18 cellular contexts compared by ENCODE assay signal in the genomic region with DNA sequence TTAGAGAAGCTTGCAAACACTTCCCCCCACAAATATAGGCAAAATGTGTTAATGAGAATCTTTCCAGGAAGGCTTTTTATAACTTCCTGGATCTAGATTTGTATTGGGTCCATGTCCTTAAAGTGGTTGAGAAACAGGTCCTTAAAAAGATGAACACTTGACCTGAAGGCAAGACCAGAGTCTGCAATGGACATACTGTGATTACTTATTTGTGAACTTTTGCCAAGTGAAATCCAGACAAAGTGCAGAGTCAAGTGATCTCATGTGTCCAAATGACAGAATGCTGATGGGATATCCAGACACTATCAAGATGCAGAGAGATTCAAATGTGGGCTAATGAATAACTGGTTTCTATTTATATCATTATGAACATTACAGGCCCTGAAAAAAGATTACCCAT.
"Had no signal": no experiment of that assay in that cellular context is flagged by ENCODE, and none has a peak within 500 bp of the region (broad histone marks: within the 10 kb centered on the region; RNA-seq: fewer than 3 reads in every experiment).

No MANE protein-coding gene starts in this region.

- H3K27me3 ChIP-seq: esophagus muscularis mucosa, neutrophil, pancreas, sigmoid colon had no signal

- H3K9me3 ChIP-seq: neutrophil, pancreas, thoracic aorta had no signal

- H3K36me3 ChIP-seq: esophagus muscularis mucosa, neutrophil, pancreas, sigmoid colon, thoracic aorta had no signal

- DNase-seq: activated CD8-positive, alpha-beta memory T cell treated with anti-CD3 and anti-CD28 coated beads for 24 hours; activated CD8-positive, alpha-beta memory T cell treated with anti-CD3 and anti-CD28 coated beads, Interleukin-2, amount 50 U/mL, for 48 hours; activated naive CD4-positive, alpha-beta T cell treated with Interleukin-2 at 50 U/mL for 16 hours; activated naive CD8-positive, alpha-beta T cell treated with anti-CD3 and anti-CD28 coated beads for 36 hours; activated T-cell treated with anti-CD3 and anti-CD28 coated beads, Interleukin-2, amount 50 U/mL, for 4 hours; effector memory CD8-positive, alpha-beta T cell; glutamatergic neuron; hippocampal formation; left colon; pancreas; sigmoid colon; stimulated activated CD4-positive, alpha-beta T cell treated with anti-CD3 and anti-CD28 coated beads, Interleukin-4, amount 100 ng/mL, for 24 hours; stimulated activated naive CD4-positive, alpha-beta T cell treated with Interleukin-2 at 50 U/mL for 16 hours; T1000 had no signal

- H3K4me1 ChIP-seq: pancreas had no signal

- H3K27ac ChIP-seq: esophagus muscularis mucosa, neutrophil, pancreas, sigmoid colon, thoracic aorta had no signal

- H3K4me3 ChIP-seq: esophagus muscularis mucosa, pancreas, sigmoid colon, thoracic aorta had no signal

- ATAC-seq: activated T-cell treated with anti-CD3 and anti-CD28 coated beads, Interleukin-2, amount 50 U/mL, for 4 hours; effector memory CD8-positive, alpha-beta T cell; left colon; pancreas; WTC11 had no signal
